ENCODE assay signal across 12 cellular contexts in the genomic region with DNA sequence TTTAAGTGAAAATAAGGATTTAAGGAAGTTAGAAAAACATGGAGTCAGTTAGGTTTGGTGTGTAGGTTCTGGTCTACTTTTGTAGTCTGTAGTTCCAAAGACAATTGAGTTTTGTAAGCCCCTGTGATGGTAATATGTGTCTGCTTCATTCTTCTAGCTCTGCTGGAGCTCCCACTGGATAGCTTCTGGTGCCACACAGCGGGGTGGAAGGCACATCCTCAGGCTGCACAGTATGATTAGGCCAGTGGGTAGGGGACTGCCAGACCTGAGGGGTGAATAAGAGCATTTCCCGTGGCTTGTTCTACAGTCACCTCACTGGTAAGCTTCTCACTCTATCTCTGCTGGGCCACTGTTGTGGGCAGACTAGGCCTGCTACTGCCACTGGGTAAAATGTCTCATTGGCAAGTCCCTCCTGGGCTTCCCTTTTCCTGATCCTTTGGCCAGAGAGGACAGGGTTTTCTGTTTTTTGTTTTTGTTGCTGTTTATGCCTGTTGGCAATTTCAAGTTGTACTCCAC. TPM values are rescaled to one million over a fixed set of nuclear protein-coding genes. Genes with fewer than 3 reads are reported as not detected.
A peak's percentile ranks its signal among the peaks of the same experiment; 100 is the strongest.
DNase-seq lines count a peak whose midpoint lies in the region; ATAC-seq and TF ChIP-seq lines count a peak whose summit lies in the region.
"Had no signal": no experiment of that assay in that cellular context is flagged by ENCODE, and none has a peak within 500 bp of the region (broad histone marks: within the 10 kb centered on the region; RNA-seq: fewer than 3 reads in every experiment).

No MANE protein-coding gene starts in this region.

- POLR2A ChIA-PET in CD4-positive, alpha-beta T cell (lab: Charles Lee), result no interaction called here

- no peak for TF ChIP-seq POLR2A in thyroid gland (IDR thresholded peaks at IDR 0.05)

- H3K27ac ChIP-seq in brain microvascular endothelial cell, result peak overlapping the region; percentile 60
- no peak overlapping the region for H3K27ac ChIP-seq in neural progenitor cell
- H3K27ac ChIP-seq in thyroid gland, result no peak overlapping the region
- no peak overlapping the region for H3K27ac ChIP-seq in CD4-positive, alpha-beta T cell (ENCODE audit: low read depth, low read length)
- H3K27ac ChIP-seq: neutrophil, SK-N-MC had no signal

- 80 to 89% methylated on average over 2 of the region's 2 CpGs for WGBS in thyroid gland, 2 donors

- H3K79me2 ChIP-seq in neural progenitor cell (ENCODE audit: low read depth), result peaks cover 84% of the 10 kb centered on the region

- H3K27ac Mint-ChIP-seq in neural progenitor cell, result no peak overlapping the region
- no peak overlapping the region for H3K27ac Mint-ChIP-seq in CD4-positive, alpha-beta T cell

- H3K36me3 ChIP-seq in brain microvascular endothelial cell (replicated peaks), result no peaks in the 10 kb centered on the region
- no peaks in the 10 kb centered on the region for H3K36me3 ChIP-seq in neural progenitor cell
- H3K36me3 ChIP-seq in thyroid gland, result no peaks in the 10 kb centered on the region
- H3K36me3 ChIP-seq: neutrophil had no signal

- no peak overlapping the region for H2AFZ ChIP-seq in neural progenitor cell (replicated peaks)

- in situ Hi-C loops in brain microvascular endothelial cell (cut with HindIII; ENCODE audit: low pct_ligation_motif_present, low sequenced_read_pairs), result no loop called here

- peaks cover 2% of the 10 kb centered on the region for H3K27me3 Mint-ChIP-seq in neural progenitor cell (ENCODE audit: insufficient read depth, low read depth)
- no peaks in the 10 kb centered on the region for H3K27me3 Mint-ChIP-seq in CD4-positive, alpha-beta T cell

- no peak overlapping the region for H3K4me3 ChIP-seq in brain microvascular endothelial cell (ENCODE audit: low read depth, low read length)
- no peak overlapping the region for H3K4me3 ChIP-seq in neural progenitor cell
- H3K4me3 ChIP-seq in thyroid gland (replicated peaks in 1 of 3), result no peak overlapping the region
- H3K4me3 ChIP-seq: SK-N-MC had no signal

- H3K9me3 ChIP-seq in neural progenitor cell (ENCODE audit: low read depth) (no peaks in the 10 kb centered on the region), thyroid gland (no peaks in the 10 kb centered on the region)
- no peaks in the 10 kb centered on the region for H3K9me3 ChIP-seq in CD4-positive, alpha-beta T cell (ENCODE audit: control insufficient read depth, low read length)
- H3K9me3 ChIP-seq: neutrophil had no signal

- no peak overlapping the region for H3K4me2 ChIP-seq in neural progenitor cell

- no peak overlapping the region for H3K9ac ChIP-seq in neural progenitor cell

- H3K27me3 ChIP-seq in brain microvascular endothelial cell (replicated peaks) (no peaks in the 10 kb centered on the region), neural progenitor cell (no peaks in the 10 kb centered on the region), thyroid gland (no peaks in the 10 kb centered on the region)
- no peaks in the 10 kb centered on the region for H3K27me3 ChIP-seq in CD4-positive, alpha-beta T cell (ENCODE audit: control insufficient read depth, insufficient read depth, low read length)
- H3K27me3 ChIP-seq: neutrophil had no signal

- H4K20me1 ChIP-seq in neural progenitor cell (ENCODE audit: low read depth), result no peaks in the 10 kb centered on the region

- intact Hi-C loops in thyroid gland (cut with DNase I), result no loop called here
- intact Hi-C loops in CD4-positive, alpha-beta T cell (cut with DNase I, micrococcal nuclease), result no loop called here

- DNase-seq in ELR (ENCODE audit: low read depth), result peak; percentile 53
- peak; percentile 16 for DNase-seq in brain microvascular endothelial cell
- DNase-seq in neural progenitor cell (ENCODE audit: low spot score), result no peak
- no peak for DNase-seq in thyroid gland
- DNase-seq in CD4-positive, alpha-beta T cell, result no peak
- DNase-seq: aorta; DMS53; stimulated activated CD4-positive, alpha-beta T cell treated with anti-CD3 and anti-CD28 coated beads, Interleukin-4, amount 100 ng/mL, for 1 hour had no signal

- no peak for TF ChIP-seq CTCF in brain microvascular endothelial cell (IDR thresholded peaks at IDR 0.05; ENCODE audit: low read depth, low read length, missing control alignments)
- TF ChIP-seq CTCF in neural progenitor cell (IDR thresholded peaks at IDR 0.05), result no peak
- TF ChIP-seq CTCF in thyroid gland (IDR thresholded peaks at IDR 0.05), result no peak
- no peak for TF ChIP-seq CTCF in CD4-positive, alpha-beta T cell (IDR thresholded peaks at IDR 0.05)

- ATAC-seq in HG03442 (IDR thresholded peaks at IDR 0.05; ENCODE audit: unreplicated experiment), result peak; percentile 42
- no peak for ATAC-seq in HG03159 (IDR thresholded peaks at IDR 0.05; ENCODE audit: unreplicated experiment)
- no peak for ATAC-seq in CD4-positive, alpha-beta T cell (ENCODE audit: poor library complexity)

- H3K9me3 Mint-ChIP-seq in neural progenitor cell, result peaks cover 41% of the 10 kb centered on the region
- H3K9me3 Mint-ChIP-seq in CD4-positive, alpha-beta T cell, result no peaks in the 10 kb centered on the region

- CTCF ChIA-PET in CD4-positive, alpha-beta T cell (lab: Charles Lee), result interaction anchor here (1.1 kb wide), 1 partner anchor 11 kb away, joined by 3 read pairs; no protein-coding TSS in a partner anchor

- H3K4me3 Mint-ChIP-seq in neural progenitor cell, result peak overlapping the region; percentile 16
- H3K4me3 Mint-ChIP-seq in CD4-positive, alpha-beta T cell, result no peak overlapping the region

- peaks cover 3% of the 10 kb centered on the region for H3K4me1 Mint-ChIP-seq in neural progenitor cell
- H3K4me1 Mint-ChIP-seq in CD4-positive, alpha-beta T cell (ENCODE audit: low read depth), result peaks cover 85% of the 10 kb centered on the region

- H3K36me3 Mint-ChIP-seq in neural progenitor cell, result peaks cover 19% of the 10 kb centered on the region
- H3K36me3 Mint-ChIP-seq in CD4-positive, alpha-beta T cell (ENCODE audit: low read depth), result peaks cover 13% of the 10 kb centered on the region

- H3F3A ChIP-seq in neural progenitor cell (ENCODE audit: low read depth), result no peaks in the 10 kb centered on the region

- H3K4me1 ChIP-seq in neural progenitor cell (no peaks in the 10 kb centered on the region), thyroid gland (peaks cover 0 to 15% of the 10 kb centered on the region in 2 donors)

RNA-seq across cellular contexts. Expression of a gene that starts 44.5 kb away (rescaled TPM):
- total RNA-seq in neural progenitor cell (ENCODE audit: low replicate concordance), result 25.4 and 59.4 TPM in 2 replicates
- 10 to 100 TPM; 28.6 to 47.0 (median 35.2) TPM for total RNA-seq in thyroid gland
- 10 to 100 TPM; 29.2 to 33.6 TPM for total RNA-seq in CD4-positive, alpha-beta T cell

Comparison
In these comparisons a context has a peak if more than half of its experiments do, and no peak if none do; other contexts are left out.
1. DNase-seq: peak in ELR (single experiment) and brain microvascular endothelial cell (single experiment); none in neural progenitor cell (single experiment), thyroid gland (0 of 2) and CD4-positive, alpha-beta T cell (0 of 10).